9 cellular contexts compared by ENCODE assay signal in the genomic region with DNA sequence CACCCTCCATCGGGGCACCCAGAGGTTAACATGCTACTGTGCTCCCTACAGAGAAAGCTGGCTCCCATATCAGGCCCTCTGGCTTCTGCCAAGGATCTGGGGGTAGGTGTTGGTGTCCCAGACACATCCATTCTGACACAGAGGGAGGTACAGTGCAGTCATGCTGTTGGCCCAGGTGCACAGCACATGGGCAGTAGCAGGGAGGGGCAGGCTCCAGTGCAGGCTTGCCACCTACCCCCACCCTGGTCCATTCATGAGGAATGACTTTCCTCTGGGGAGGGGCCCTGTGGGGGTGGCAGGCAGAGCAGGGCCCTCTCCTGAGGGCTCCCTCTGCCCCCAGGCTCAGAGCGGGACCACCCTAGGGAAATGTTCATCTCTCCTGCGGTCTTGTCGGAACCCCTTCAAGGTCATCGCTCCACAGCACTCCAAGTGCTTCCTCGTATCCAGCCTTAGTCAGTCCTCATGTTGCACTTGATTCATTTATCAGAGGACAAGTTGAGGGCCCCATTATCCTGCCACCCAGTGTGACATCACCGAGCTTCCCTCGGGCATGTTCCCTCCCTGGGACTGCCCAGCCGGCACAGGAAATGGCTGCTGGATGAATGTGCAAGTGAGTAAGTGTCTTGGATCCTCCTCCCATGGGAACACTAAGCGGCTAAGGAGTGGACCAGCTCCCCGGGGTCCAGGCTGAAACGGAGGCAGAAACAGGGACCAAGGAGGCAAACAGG. TPM values are rescaled to one million over a fixed set of nuclear protein-coding genes. Genes with fewer than 3 reads are reported as not detected.
DNase-seq lines count a peak whose midpoint lies in the region; ATAC-seq and TF ChIP-seq lines count a peak whose summit lies in the region.
"Had no signal": no experiment of that assay in that cellular context is flagged by ENCODE, and none has a peak within 500 bp of the region (broad histone marks: within the 10 kb centered on the region; RNA-seq: fewer than 3 reads in every experiment).

No MANE protein-coding gene starts in this region.

- no peak for ATAC-seq in GM19023 (IDR thresholded peaks at IDR 0.05; ENCODE audit: unreplicated experiment)

- TF ChIP-seq CTCF in AG04450 (IDR thresholded peaks at IDR 0.05; ENCODE audit: low read depth, low read length) (no peak), dorsolateral prefrontal cortex (IDR thresholded peaks at IDR 0.05 in 54 of 56, conservative IDR thresholded peaks at IDR 0.05 in 2 of 56; ENCODE audit: low read depth in 1 of 56, partially characterized antibody in 56 of 56) (no peak), mesothelial cell of epicardium (IDR thresholded peaks at IDR 0.05; ENCODE audit: unreplicated experiment) (no peak)

- H3K27me3 ChIP-seq in AG04450 (ENCODE audit: control insufficient read depth, insufficient read depth, low read length): no peaks in the 10 kb centered on the region
- no peaks in the 10 kb centered on the region for H3K27me3 ChIP-seq in dorsolateral prefrontal cortex

- intact Hi-C loops in dorsolateral prefrontal cortex (cut with DNase I): no loop called here

- H3K27ac ChIP-seq in AG04450 (ENCODE audit: low read depth, low read length) (peak overlapping the region; percentile 97), dorsolateral prefrontal cortex (peak overlapping the region; percentile 85 to 100 (median 99))

- CTCF ChIA-PET in AG04450 (lab: Charles Lee): interaction anchor here (1.1 to 1.3 kb wide), 2 partner anchors 10 to 42 kb away, joined by 3 read pairs; a partner anchor contains a TSS

- POLR2A ChIA-PET in AG04450 (lab: Yijun Ruan, JAX): interaction anchor here (0.6 to 1.9 kb wide), 6 partner anchors 10 to 101 kb away, joined by 3 to 24 read pairs (median 3); a partner anchor contains a TSS

- peak overlapping the region; percentile 55 for H3K27ac Mint-ChIP-seq in mesothelial cell of epicardium

- H3K4me1 Mint-ChIP-seq in mesothelial cell of epicardium: peaks cover 14% of the 10 kb centered on the region

- H3K4me3 Mint-ChIP-seq in mesothelial cell of epicardium: no peak overlapping the region

- H3K27me3 Mint-ChIP-seq in mesothelial cell of epicardium (ENCODE audit: low read depth): no peaks in the 10 kb centered on the region

- H3K36me3 Mint-ChIP-seq in mesothelial cell of epicardium: peaks cover 6% of the 10 kb centered on the region

- H3K9me3 Mint-ChIP-seq in mesothelial cell of epicardium: no peaks in the 10 kb centered on the region

- no peaks in the 10 kb centered on the region for H3K9me3 ChIP-seq in AG04450 (ENCODE audit: control insufficient read depth, insufficient read depth, low read length)

- DNase-seq in AG04450 (ENCODE audit: low read depth, low spot score) (peak; percentile 87), LoVo (ENCODE audit: low spot score) (peak; percentile 56), dorsolateral prefrontal cortex (peak in 6 of 10 donors; percentile 67 to 79 (median 76)), mesothelial cell of epicardium (ENCODE audit: low spot score in 2 of 2, unreplicated experiment in 2 of 2) (no peak), Kasumi-1 (lab: John Stamatoyannopoulos, UW) (no peak), SK-N-DZ (ENCODE audit: low spot score) (no peak), SHP77 (lab: John Stamatoyannopoulos, UW) (no peak)
- DNase-seq: stimulated activated naive CD4-positive, alpha-beta T cell had no signal

- no peak overlapping the region for H3K4me3 ChIP-seq in AG04450 (ENCODE audit: low read depth, low read length)
- peak overlapping the region in 11 of 59 donors; percentile 5 to 40 (median 17) for H3K4me3 ChIP-seq in dorsolateral prefrontal cortex

RNA-seq across cellular contexts. Expression of a gene that starts 10.0 kb away (rescaled TPM):
- 17.8 and 19.9 TPM in 2 replicates for polyA plus RNA-seq in AG04450 (2011; rRNA removed)
- polyA minus RNA-seq in AG04450 (2011; rRNA and poly(A)+ RNA removed): 36.8 and 44.8 TPM in 2 replicates
- total RNA-seq in dorsolateral prefrontal cortex (10 to 100 TPM; 29.0 to 90.9 (median 44.8) TPM), mesothelial cell of epicardium (32.0 to 34.6 TPM (median 32.2 TPM) in 3 replicates)
- 10.7 and 12.3 TPM in 2 replicates for polyA plus RNA-seq in SK-N-DZ (2014; cell fraction: cytosol; rRNA removed)
- polyA plus RNA-seq in SK-N-DZ (2014; cell fraction: nucleus; rRNA removed): 7.5 and 9.8 TPM in 2 replicates

RNA-seq across cellular contexts. Expression of a gene that starts 50.7 kb away (rescaled TPM):
- polyA plus RNA-seq in AG04450 (2011; rRNA removed): 1,368 and 1,889 TPM in 2 replicates
- 722 and 958 TPM in 2 replicates for polyA minus RNA-seq in AG04450 (2011; rRNA and poly(A)+ RNA removed)
- total RNA-seq in dorsolateral prefrontal cortex (100 to 1,000 TPM; 154 to 416 (median 290) TPM), mesothelial cell of epicardium (1,237 to 1,322 TPM (median 1,301 TPM) in 3 replicates)
- polyA plus RNA-seq in SK-N-DZ (2014; cell fraction: cytosol; rRNA removed): 1,243 and 1,338 TPM in 2 replicates
- polyA plus RNA-seq in SK-N-DZ (2014; cell fraction: nucleus; rRNA removed): 862 and 1,031 TPM in 2 replicates

Comparison
In these comparisons a context has a peak if more than half of its experiments do, and no peak if none do; other contexts are left out.
1. DNase-seq: peak in AG04450 (single experiment), LoVo (single experiment) and dorsolateral prefrontal cortex (6 of 10); none in mesothelial cell of epicardium (0 of 2), Kasumi-1 (0 of 2), SK-N-DZ (single experiment) and SHP77 (0 of 2).